11 cellular contexts compared by ENCODE assay signal in the genomic region with DNA sequence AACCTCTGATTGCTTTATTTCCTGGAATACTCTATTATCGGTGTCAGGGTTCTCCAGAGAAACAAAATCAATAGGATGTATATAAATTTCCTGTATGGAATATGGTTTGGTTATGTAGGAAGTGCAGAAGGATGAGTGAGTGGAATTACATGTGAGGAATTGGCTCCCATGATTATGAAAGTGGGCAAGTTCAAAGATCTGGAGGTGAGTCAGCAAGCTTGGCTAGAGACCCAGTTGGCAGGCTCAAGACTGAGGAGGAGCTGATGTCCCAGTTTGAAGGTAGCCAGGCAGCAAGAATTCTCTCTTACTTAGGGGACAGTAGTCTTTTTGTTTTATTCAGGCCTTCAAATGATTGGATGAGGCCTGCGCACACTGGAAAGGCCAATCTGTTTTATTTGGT. TPM values are rescaled to one million over a fixed set of nuclear protein-coding genes. Genes with fewer than 3 reads are reported as not detected.
DNase-seq lines count a peak whose midpoint lies in the region; ATAC-seq and TF ChIP-seq lines count a peak whose summit lies in the region.
"Had no signal": no experiment of that assay in that cellular context is flagged by ENCODE, and none has a peak within 500 bp of the region (broad histone marks: within the 10 kb centered on the region; RNA-seq: fewer than 3 reads in every experiment).

No MANE protein-coding gene starts in this region.

- peaks cover 10% of the 10 kb centered on the region for H3K4me1 ChIP-seq in mucosa of descending colon (ENCODE audit: low read depth)

- intact Hi-C loops in mucosa of descending colon (cut with DNase I, micrococcal nuclease) = no loop called here

- no peaks in the 10 kb centered on the region for H3K9me3 ChIP-seq in mucosa of descending colon

- no peaks in the 10 kb centered on the region for H3K36me3 ChIP-seq in mucosa of descending colon (ENCODE audit: low read depth)

- ATAC-seq in mucosa of descending colon = peak; percentile 59

- TF ChIP-seq CTCF in AG09309 (IDR thresholded peaks at IDR 0.05; ENCODE audit: control insufficient read depth, insufficient read depth, low read depth, low read length, missing control alignments) = no peak
- TF ChIP-seq CTCF in mucosa of descending colon (IDR thresholded peaks at IDR 0.05) = no peak

- DNase-seq in AG09309 (ENCODE audit: low read depth) (peak; percentile 73), M059J (ENCODE audit: low read depth) (peak; percentile 90), cerebellum (ENCODE audit: low spot score) (peak; percentile 71), mucosa of descending colon (no peak), NCI-H510A (lab: John Stamatoyannopoulos, UW) (no peak), GDM1 (lab: John Stamatoyannopoulos, UW) (no peak), NCI-H345 treated with DMSO at 0.1 percent for 48 hours (lab: John Stamatoyannopoulos, UW; ENCODE audit: unreplicated experiment) (no peak)
- DNase-seq in activated CD4-positive, alpha-beta T cell treated with anti-CD3 and anti-CD28 coated beads for 48 hours = no peak
- DNase-seq: CD8-positive, alpha-beta memory T cell; NCI-H2081 treated with DMSO at 0.1 percent for 48 hours; stimulated activated CD8-positive, alpha-beta memory T cell treated with anti-CD3 and anti-CD28 coated beads, Interleukin-4, amount 100 ng/mL, for 48 hours had no signal

- H3K4me3 ChIP-seq in AG09309 (ENCODE audit: control insufficient read depth, low read depth, low read length) = no peak overlapping the region
- H3K4me3 ChIP-seq in mucosa of descending colon = no peak overlapping the region

RNA-seq across cellular contexts. Expression of a gene that starts 57.5 kb away (rescaled TPM):
- total RNA-seq in M059J (2014; rRNA removed; shearing (Covaris generic)) = 10.7 and 14.0 TPM in 2 replicates
- total RNA-seq in cerebellum (2.5 TPM), mucosa of descending colon (1 to 10 TPM; 2.2 to 7.9 (median 4.3) TPM)

Comparison
In these comparisons a context has a peak if more than half of its experiments do, and no peak if none do; other contexts are left out.
1. DNase-seq: peak in AG09309 (single experiment), M059J (single experiment) and cerebellum (single experiment); none in mucosa of descending colon (0 of 3), activated CD4-positive, alpha-beta T cell treated with anti-CD3 and anti-CD28 coated beads for 48 hours (single experiment), NCI-H510A (single experiment), GDM1 (single experiment) and NCI-H345 treated with DMSO at 0.1 percent for 48 hours (single experiment).